Comparison of ENCODE assay signal across 19 cellular contexts in genomic region chr2:167790189-167790588, GRCh38.
DNase-seq lines count a peak whose midpoint lies in the region; ATAC-seq, FAIRE-seq and TF ChIP-seq lines count a peak whose summit lies in the region.
"Had no signal": no experiment of that assay in that cellular context is flagged by ENCODE, and none has a peak within 500 bp of the region (broad histone marks: within the 10 kb centered on the region; RNA-seq: fewer than 3 reads in every experiment).

No MANE protein-coding gene starts in this region.

- H3K18ac ChIP-seq in H1 (ENCODE audit: extremely low read depth, low read length): no peak overlapping the region

- H3K27me3 ChIP-seq in HepG2 (ENCODE audit: control insufficient read depth in 1 of 2, insufficient read depth in 2 of 2, low read length in 2 of 2): no peaks in the 10 kb centered on the region
- H3K27me3 ChIP-seq in right lobe of liver: no peaks in the 10 kb centered on the region
- no peaks in the 10 kb centered on the region; a peak in 1 of 7 replicates for H3K27me3 ChIP-seq in H1 (replicated peaks in 1 of 4; ENCODE audit: control insufficient read depth in 3 of 4, extremely low read depth in 1 of 4, insufficient read depth in 3 of 4, low read length in 3 of 4)
- H3K27me3 ChIP-seq: BE2C had no signal

- TF ChIP-seq CTCF in HepG2 (CRISPR knock-in tag; IDR thresholded peaks at IDR 0.05) (0 out of 2 replicates have a peak, but pooled peaks have one; percentile 1), right lobe of liver (IDR thresholded peaks at IDR 0.05) (no peak), H1 (IDR thresholded peaks at IDR 0.05; ENCODE audit: control extremely low read depth in 1 of 3, insufficient read depth in 1 of 3, low read depth in 1 of 3, low read length in 3 of 3) (peak in 2 of 3 experiments; percentile 4 to 14; a peak in 1 of 4 replicates), nephron progenitor cell (IDR thresholded peaks at IDR 0.05) (no peak)

- H3K4me2 ChIP-seq in HepG2 (ENCODE audit: low read depth, low read length): no peak overlapping the region
- no peak overlapping the region for H3K4me2 ChIP-seq in H1 (ENCODE audit: insufficient read depth in 1 of 2, low read depth in 2 of 2, low read length in 2 of 2)

- DNase-seq in HepG2 (ENCODE audit: low spot score) (no peak), right lobe of liver (no peak), H1 (ENCODE audit: low read depth in 1 of 2, low spot score in 2 of 2) (no peak), nephron progenitor cell (no peak), AG20443 (ENCODE audit: low spot score) (no peak), middle frontal gyrus (ENCODE audit: extremely low spot score, low spot score) (no peak)
- DNase-seq: 8988T; BE2C; C1 segment of cervical spinal cord; CD4-positive, CD25-positive, alpha-beta regulatory T cell; CD8-positive, alpha-beta memory T cell; COR-L47; DMS 273 treated with DMSO at 0.1 percent for 48 hours; GOT3 had no signal

- peaks cover 12% of the 10 kb centered on the region for H3K9me3 Mint-ChIP-seq in nephron progenitor cell

- no peak overlapping the region for H2AFZ ChIP-seq in HepG2 (ENCODE audit: low read length)
- no peak overlapping the region for H2AFZ ChIP-seq in H1 (ENCODE audit: low read length)

- WGBS in HepG2 (ENCODE audit: low lambda C conversion rate): 94% methylated on average over 4 of the region's 4 CpGs
- 83% methylated on average over 1 of the region's 4 CpGs for WGBS in right lobe of liver (ENCODE audit: insufficient coverage, low coverage, low lambda C conversion rate, missing lambda C conversion rate)
- WGBS in H1 (ENCODE audit: extremely low coverage in 1 of 2, insufficient coverage in 1 of 2, insufficient read length in 1 of 2, insufficient replicate concordance in 2 of 2, low coverage in 1 of 2, low lambda C conversion rate in 2 of 2, missing lambda C conversion rate in 1 of 2), 2 experiments: 95 to 100% methylated on average over 3 to 4 of the region's 4 CpGs

- no peaks in the 10 kb centered on the region for H3K23me2 ChIP-seq in H1 (ENCODE audit: low read depth, low read length)

- ATAC-seq in HepG2 (peak; percentile 50; the same call in 2 of the 3 replicates), right lobe of liver (no peak), HG02973 (IDR thresholded peaks at IDR 0.05; ENCODE audit: unreplicated experiment) (no peak)

- no peak overlapping the region for H4K91ac ChIP-seq in H1 (replicated peaks; ENCODE audit: insufficient read length, low read length)

- intact Hi-C loops in HepG2 (cut with micrococcal nuclease; ENCODE audit: unreplicated experiment): no loop called here
- intact Hi-C loops in right lobe of liver (cut with DNase I): no loop called here

- no peak overlapping the region for H2AK5ac ChIP-seq in H1 (ENCODE audit: low read depth, low read length)

- H3K79me1 ChIP-seq in H1 (ENCODE audit: low read depth, low read length): no peaks in the 10 kb centered on the region; the same call in 1 of the 2 replicates

- CTCF ChIA-PET in HepG2 (lab: Yijun Ruan, JAX; ENCODE audit: low intra/inter-chr PET ratio, low total read pairs): no interaction called here
- CTCF ChIA-PET in H1 (lab: Charles Lee; ENCODE audit: partially characterized antibody): interaction anchor here (1.0 kb wide), 1 partner anchor 93 kb away, joined by 3 read pairs; no protein-coding TSS in a partner anchor

- H4K20me1 ChIP-seq in HepG2 (ENCODE audit: insufficient read depth, low read length): no peaks in the 10 kb centered on the region
- H4K20me1 ChIP-seq in H1 (replicated peaks in 1 of 2; ENCODE audit: control insufficient read depth in 1 of 2, insufficient read depth in 2 of 2, low read length in 2 of 2): no peaks in the 10 kb centered on the region

- H3K4me1 ChIP-seq in HepG2 (ENCODE audit: insufficient read depth, low read length) (peaks cover 43% of the 10 kb centered on the region), right lobe of liver (peaks cover 0 to 4% (median 0%) of the 10 kb centered on the region in 4 donors), H1 (replicated peaks in 1 of 4; ENCODE audit: control insufficient read depth in 3 of 4, insufficient read depth in 4 of 4, low read length in 3 of 4) (peaks cover 0 to 20% (median 9%) of the 10 kb centered on the region in 4 experiments; a peak in 6 of 7 replicates)
- H3K4me1 ChIP-seq: BE2C, HAP-1 had no signal

- H2BK20ac ChIP-seq in H1 (ENCODE audit: low read length): 0 out of 2 replicates have a peak overlapping the region, but pooled peaks have one; percentile 38

- H2BK12ac ChIP-seq in H1 (ENCODE audit: low read depth, low read length): no peak overlapping the region

- in situ Hi-C loops in HepG2 (cut with HindIII; ENCODE audit: extremely low pct_ligation_motif_present, low pct_unique_long_range_greater_than_20kb): no loop called here

- H3K79me2 ChIP-seq in HepG2 (ENCODE audit: insufficient read depth, low read length) (no peaks in the 10 kb centered on the region), H1 (ENCODE audit: control insufficient read depth in 1 of 2, insufficient read depth in 2 of 2, low read length in 2 of 2) (0 out of 4 replicates have a peak, but pooled peaks cover 0 to 3% of the 10 kb centered on the region in 2 experiments)

- H3K14ac ChIP-seq in H1 (ENCODE audit: insufficient read length): no peak overlapping the region

- BruUV-seq in HepG2 (replicated peaks; lab: Mats Ljungman, UMichigan): no TSS peak

- H3K36me3 Mint-ChIP-seq in nephron progenitor cell (ENCODE audit: low read depth): peaks cover 7% of the 10 kb centered on the region
- H3K36me3 Mint-ChIP-seq: CD4-positive, CD25-positive, alpha-beta regulatory T cell; CD8-positive, alpha-beta memory T cell had no signal

- H3K36me3 ChIP-seq in HepG2 (replicated peaks in 1 of 2; ENCODE audit: control insufficient read depth in 1 of 2, insufficient read depth in 2 of 2, low read length in 2 of 2) (no peaks in the 10 kb centered on the region), right lobe of liver (no peaks in the 10 kb centered on the region), H1 (ENCODE audit: control insufficient read depth in 2 of 4, insufficient read depth in 4 of 4, low read length in 3 of 4) (no peaks in the 10 kb centered on the region)
- H3K36me3 ChIP-seq: BE2C, HAP-1 had no signal

- TF ChIP-seq RAD21 in HepG2 (CRISPR knock-in tag; IDR thresholded peaks at IDR 0.05) (no peak), H1 (IDR thresholded peaks at IDR 0.05 in 1 of 2, conservative IDR thresholded peaks at IDR 0.05 in 1 of 2; ENCODE audit: low read depth in 2 of 2, low read length in 2 of 2) (peak; percentile 9 to 27; a peak in 1 of 4 replicates)

- H3K27ac ChIP-seq in HepG2 (ENCODE audit: extremely low read length, insufficient read depth, low read length): no peak overlapping the region
- H3K27ac ChIP-seq in right lobe of liver: no peak overlapping the region
- H3K27ac ChIP-seq in H1 (ENCODE audit: low read depth, low read length): no peak overlapping the region

- H3K4me3 ChIP-seq in HepG2 (replicated peaks in 1 of 3; ENCODE audit: insufficient read depth in 1 of 3, low read depth in 2 of 3, low read length in 3 of 3) (no peak overlapping the region), right lobe of liver (no peak overlapping the region), H1 (ENCODE audit: extremely low read depth in 1 of 4, insufficient read depth in 2 of 4, low read depth in 3 of 4, low read length in 4 of 4) (no peak overlapping the region)
- H3K4me3 ChIP-seq: HAP-1 had no signal

- no peak for FAIRE-seq in HepG2 (lab: Jason Lieb, UNC)
- no peak for FAIRE-seq in H1 (lab: Jason Lieb, UNC)
- FAIRE-seq: G401.6, GM12892, GM18507 had no signal

- no peak overlapping the region for H3K4ac ChIP-seq in H1 (replicated peaks; ENCODE audit: insufficient read length, low read depth, low read length)

- TF ChIP-seq EP300 in HepG2 (IDR thresholded peaks at IDR 0.05; ENCODE audit: low read depth in 2 of 2, low read length in 2 of 2) (no peak), HepG2 (CRISPR knock-in tag; IDR thresholded peaks at IDR 0.05; ENCODE audit: borderline replicate concordance) (no peak), H1 (IDR thresholded peaks at IDR 0.05; ENCODE audit: borderline replicate concordance in 1 of 2, low read depth in 2 of 2, low read length in 2 of 2) (no peak)

- no peak overlapping the region for H3K9ac ChIP-seq in HepG2 (ENCODE audit: insufficient read depth, low read depth, low read length)
- no peak overlapping the region for H3K9ac ChIP-seq in H1 (replicated peaks in 1 of 4; ENCODE audit: extremely low read depth in 1 of 4, low read depth in 3 of 4, low read length in 3 of 4)

- no peaks in the 10 kb centered on the region for H3K9me3 ChIP-seq in HepG2 (ENCODE audit: low read length)
- H3K9me3 ChIP-seq in right lobe of liver: no peaks in the 10 kb centered on the region
- H3K9me3 ChIP-seq in H1 (ENCODE audit: insufficient read depth in 2 of 2, low read depth in 1 of 2, low read length in 1 of 2): no peaks in the 10 kb centered on the region
- H3K9me3 ChIP-seq: BE2C, HAP-1 had no signal

- TF ChIP-seq POLR2A in HepG2 (IDR thresholded peaks at IDR 0.05; ENCODE audit: insufficient read depth in 1 of 2, low read depth in 2 of 2, low read length in 2 of 2) (no peak), right lobe of liver (IDR thresholded peaks at IDR 0.05) (no peak), H1 (IDR thresholded peaks at IDR 0.05; ENCODE audit: control extremely low read depth in 1 of 2, low read depth in 2 of 2, low read length in 2 of 2) (no peak)

- H3K27me3 Mint-ChIP-seq in nephron progenitor cell (ENCODE audit: low read depth, poor library complexity): no peaks in the 10 kb centered on the region

- no peak overlapping the region for H3K4me3 Mint-ChIP-seq in nephron progenitor cell
- H3K4me3 Mint-ChIP-seq: CD4-positive, CD25-positive, alpha-beta regulatory T cell; CD8-positive, alpha-beta memory T cell had no signal

- H2BK120ac ChIP-seq in H1 (replicated peaks; ENCODE audit: low read depth, low read length): no peak overlapping the region

- 0 out of 2 replicates have a peak overlapping the region, but pooled peaks have one; percentile 12 for H2BK5ac ChIP-seq in H1 (ENCODE audit: low read depth, low read length)

- H3K27ac Mint-ChIP-seq in nephron progenitor cell: peak overlapping the region; percentile 44
- H3K27ac Mint-ChIP-seq: CD4-positive, CD25-positive, alpha-beta regulatory T cell; CD8-positive, alpha-beta memory T cell had no signal

- H3K56ac ChIP-seq in H1 (replicated peaks; ENCODE audit: insufficient read length, low read depth, low read length): no peak overlapping the region

- H2BK15ac ChIP-seq in H1 (ENCODE audit: low read length): no peak overlapping the region

- peaks cover 50% of the 10 kb centered on the region for H3K4me1 Mint-ChIP-seq in nephron progenitor cell
- H3K4me1 Mint-ChIP-seq: CD4-positive, CD25-positive, alpha-beta regulatory T cell; CD8-positive, alpha-beta memory T cell had no signal

- no peak overlapping the region for H4K8ac ChIP-seq in H1 (ENCODE audit: extremely low read depth, insufficient read depth, low read length)

- no peak overlapping the region for H3K23ac ChIP-seq in H1 (ENCODE audit: insufficient read length)

- POLR2A ChIA-PET in HepG2 (lab: Yijun Ruan, JAX) (no interaction called here), H1 (lab: Charles Lee; ENCODE audit: partially characterized antibody) (no interaction called here)

- H4K5ac ChIP-seq in H1 (ENCODE audit: insufficient read length, low read depth, low read length): no peak overlapping the region

TF ChIP-seq in HepG2, 621 proteins besides CTCF, POLR2A, EP300 and RAD21 (continues in another document):
- no peak for TF ChIP-seq ZNF44 (CRISPR knock-in tag; IDR thresholded peaks at IDR 0.05)

TF ChIP-seq in H1, 55 proteins besides CTCF, POLR2A, EP300 and RAD21 (continues in another document):
- TF ChIP-seq CREB1 (IDR thresholded peaks at IDR 0.05): no peak

Comparison
In these comparisons a context has a peak if more than half of its experiments do, and no peak if none do; other contexts are left out.
1. CTCF ChIP-seq: peak in HepG2 (single experiment) and H1 (2 of 3); none in right lobe of liver (0 of 4) and nephron progenitor cell (single experiment).
2. Of the 41 proteins assayed by ChIP-seq in both HepG2 and H1: peak only in HepG2: none; only in H1: RAD21; in both: CTCF; in neither: 39.